Comparison of ENCODE assay signal across 19 cellular contexts in genomic region chr4:119394826-119395225, GRCh38.
DNase-seq lines count a peak whose midpoint lies in the region; ATAC-seq, FAIRE-seq and TF ChIP-seq lines count a peak whose summit lies in the region.
"Had no signal": no experiment of that assay in that cellular context is flagged by ENCODE, and none has a peak within 500 bp of the region (broad histone marks: within the 10 kb centered on the region; RNA-seq: fewer than 3 reads in every experiment).

No MANE protein-coding gene starts in this region.

- H3K23me2 ChIP-seq in H9 (ENCODE audit: insufficient read length, low read depth, low read length, poor library complexity, severe bottlenecking): no peaks in the 10 kb centered on the region

- TF ChIP-seq POLR2A in K562 (conservative IDR thresholded peaks at IDR 0.05): no peak

- TF ChIP-seq CTCF in Caco-2 (IDR thresholded peaks at IDR 0.05; ENCODE audit: insufficient read depth in 1 of 2, low read depth in 1 of 2, low read length in 1 of 2, severe bottlenecking in 1 of 2, unreplicated experiment in 1 of 2) (no peak), H9 (conservative IDR thresholded peaks at IDR 0.05) (no peak), K562 (IDR thresholded peaks at IDR 0.05 in 2 of 3, conservative IDR thresholded peaks at IDR 0.05 in 1 of 3; ENCODE audit: insufficient read depth in 2 of 3, low read depth in 1 of 3, low read length in 3 of 3) (no peak), MCF 10A (IDR thresholded peaks at IDR 0.05; ENCODE audit: unreplicated experiment) (no peak)

- TF ChIP-seq EP300 in K562 (IDR thresholded peaks at IDR 0.05; ENCODE audit: low read length): no peak

- H3K4me2 ChIP-seq in H9 (ENCODE audit: insufficient read depth, insufficient read length, low read length) (no peak overlapping the region), K562 (ENCODE audit: insufficient read depth, low read length) (no peak overlapping the region)
- H3K4me2 ChIP-seq: BLaER1 treated with 17β-estradiol and CSF1 and Interleukin-3, amounts not matched to agents 10 nM and 100 nM had no signal

- H3K4me1 ChIP-seq in Caco-2: no peaks in the 10 kb centered on the region
- H3K4me1 ChIP-seq in H9 (ENCODE audit: insufficient read depth, low read length): no peaks in the 10 kb centered on the region
- peaks cover 0 to 3% of the 10 kb centered on the region in 2 experiments; a peak in 1 of 5 replicates for H3K4me1 ChIP-seq in K562 (replicated peaks in 1 of 2; ENCODE audit: control insufficient read depth in 2 of 2, insufficient read depth in 2 of 2, low read length in 2 of 2)
- H3K4me1 ChIP-seq: BLaER1 treated with 17β-estradiol and CSF1 and Interleukin-3, amounts not matched to agents 10 nM and 100 nM had no signal

- no peak overlapping the region for H3T11ph ChIP-seq in H9 (ENCODE audit: low read length)

- H2BK5ac ChIP-seq in H9 (ENCODE audit: insufficient read length, low read length): no peak overlapping the region

- H2AK5ac ChIP-seq in H9 (ENCODE audit: insufficient read length, low read length): no peak overlapping the region

- no peak overlapping the region for H2BK15ac ChIP-seq in H9 (ENCODE audit: low read depth, low read length)

- no peaks in the 10 kb centered on the region for H3K36me3 ChIP-seq in Caco-2 (ENCODE audit: control insufficient read depth, insufficient read depth, low read length)
- H3K36me3 ChIP-seq in K562 (ENCODE audit: control insufficient read depth, insufficient read depth, low read length): no peaks in the 10 kb centered on the region
- H3K36me3 ChIP-seq: BLaER1 treated with 17β-estradiol and CSF1 and Interleukin-3, amounts not matched to agents 10 nM and 100 nM had no signal

- no peak overlapping the region for H3K14ac ChIP-seq in H9 (ENCODE audit: insufficient read depth, low read length)

- H3K4me3 ChIP-seq in Caco-2 (ENCODE audit: low read depth, low read length): no peak overlapping the region
- no peak overlapping the region for H3K4me3 ChIP-seq in K562
- H3K4me3 ChIP-seq: BLaER1 treated with 17β-estradiol and CSF1 and Interleukin-3, amounts not matched to agents 10 nM and 100 nM had no signal

- H3K9me3 ChIP-seq in Caco-2 (no peaks in the 10 kb centered on the region), H9 (ENCODE audit: control insufficient read depth, low read depth, low read length) (no peaks in the 10 kb centered on the region), K562 (replicated peaks; ENCODE audit: control insufficient read depth, insufficient read depth, low read depth, low read length) (no peaks in the 10 kb centered on the region)

- H3K9me1 ChIP-seq in K562 (ENCODE audit: control insufficient read depth, insufficient read depth, low read length): no peaks in the 10 kb centered on the region

- DNase-seq in Caco-2 (peak; percentile 40 to 50), H9 (peak; percentile 36), K562 (ENCODE audit: extremely low read depth in 1 of 4, low spot score in 3 of 4) (peak; percentile 3 to 6 (median 4)), islet precursor cell (peak; percentile 51), NCI-H187 treated with DMSO at 0.1 percent for 48 hours (lab: John Stamatoyannopoulos, UW) (no peak), MCF 10A (ENCODE audit: unreplicated experiment) (no peak), hepatic stellate cell (ENCODE audit: low spot score) (no peak)
- no peak for DNase-seq in activated T-cell treated with anti-CD3 and anti-CD28 coated beads, Interleukin-2, amount 50 U/mL, for 72 hours
- DNase-seq: ACHN; CD4-positive, CD25-positive, alpha-beta regulatory T cell; DMS79; GOT3; HCEC 1CT; HFFc6; IMR-90 had no signal

- H3K27ac Mint-ChIP-seq in Caco-2 (ENCODE audit: unreplicated experiment): no peak overlapping the region
- peak overlapping the region in 2 of 3 experiments; percentile 23 to 40; a peak in 1 of 7 replicates for H3K27ac Mint-ChIP-seq in H9
- H3K27ac Mint-ChIP-seq in MCF 10A (ENCODE audit: low read depth, unreplicated experiment): no peak overlapping the region
- H3K27ac Mint-ChIP-seq in activated T-cell treated with anti-CD3 and anti-CD28 coated beads, Interleukin-2, amount 50 U/mL, for 72 hours: no peak overlapping the region
- H3K27ac Mint-ChIP-seq: CD4-positive, CD25-positive, alpha-beta regulatory T cell; HFFc6 had no signal

- H3K4ac ChIP-seq in H9 (ENCODE audit: low read depth, low read length): no peak overlapping the region

- H3K9me3 Mint-ChIP-seq in Caco-2 (ENCODE audit: unreplicated experiment) (no peaks in the 10 kb centered on the region), H9 (no peaks in the 10 kb centered on the region; a peak in 1 of 5 replicates), MCF 10A (ENCODE audit: unreplicated experiment) (no peaks in the 10 kb centered on the region)
- no peaks in the 10 kb centered on the region for H3K9me3 Mint-ChIP-seq in activated T-cell treated with anti-CD3 and anti-CD28 coated beads, Interleukin-2, amount 50 U/mL, for 72 hours
- H3K9me3 Mint-ChIP-seq: CD4-positive, CD25-positive, alpha-beta regulatory T cell; HFFc6 had no signal

- TF ChIP-seq RAD21 in K562 (CRISPR knock-in tag; conservative IDR thresholded peaks at IDR 0.05 in 1 of 2, IDR thresholded peaks at IDR 0.05 in 1 of 2): no peak

- no peak overlapping the region for H4K91ac ChIP-seq in H9 (ENCODE audit: insufficient read length, low read depth, low read length)

- CTCF ChIA-PET in Caco-2 (lab: Charles Lee) (no interaction called here), K562 (lab: Yijun Ruan, JAX; ENCODE audit: low intra/inter-chr PET ratio) (no interaction called here), MCF 10A (lab: Yijun Ruan, JAX) (no interaction called here)

- no peak overlapping the region for H2BK120ac ChIP-seq in H9 (ENCODE audit: low read depth, low read length, poor library complexity, severe bottlenecking)

- no peak overlapping the region for H3K56ac ChIP-seq in H9 (ENCODE audit: insufficient read length, low read depth, low read length)

- H3K27me3 ChIP-seq in Caco-2 (replicated peaks; ENCODE audit: control insufficient read depth, insufficient read depth, low read length): no peaks in the 10 kb centered on the region
- no peaks in the 10 kb centered on the region for H3K27me3 ChIP-seq in H9 (ENCODE audit: insufficient read depth, low read length)
- peaks cover 2 to 4% of the 10 kb centered on the region in 2 experiments; a peak in 2 of 5 replicates for H3K27me3 ChIP-seq in K562 (ENCODE audit: control insufficient read depth in 2 of 2, insufficient read depth in 2 of 2, low read length in 2 of 2)
- H3K27me3 ChIP-seq: BLaER1 treated with 17β-estradiol and CSF1 and Interleukin-3, amounts not matched to agents 10 nM and 100 nM had no signal

- WGBS in H9 (ENCODE audit: extremely low coverage, insufficient read length, low lambda C conversion rate): no CpG with 5 or more reads among the region's 16 CpGs
- 7% methylated on average over 5 of the region's 16 CpGs for WGBS in K562 (ENCODE audit: insufficient coverage, low coverage, missing lambda C conversion rate)

- intact Hi-C loops in Caco-2 (cut with micrococcal nuclease; ENCODE audit: unreplicated experiment) (no loop called here), K562 (cut with micrococcal nuclease) (no loop called here), MCF 10A (cut with micrococcal nuclease) (no loop called here)

- H3K27ac ChIP-seq in H9 (ENCODE audit: insufficient read length, low read depth, low read length) (no peak overlapping the region), K562 (ENCODE audit: extremely low read depth, low read depth, low read length) (no peak overlapping the region)
- H3K27ac ChIP-seq: BLaER1 treated with 17β-estradiol and CSF1 and Interleukin-3, amounts not matched to agents 10 nM and 100 nM; HL-60 had no signal

- H3K4me3 Mint-ChIP-seq in Caco-2 (ENCODE audit: unreplicated experiment): no peak overlapping the region
- no peak overlapping the region for H3K4me3 Mint-ChIP-seq in H9
- no peak overlapping the region for H3K4me3 Mint-ChIP-seq in MCF 10A (ENCODE audit: unreplicated experiment)
- no peak overlapping the region for H3K4me3 Mint-ChIP-seq in activated T-cell treated with anti-CD3 and anti-CD28 coated beads, Interleukin-2, amount 50 U/mL, for 72 hours
- H3K4me3 Mint-ChIP-seq: CD4-positive, CD25-positive, alpha-beta regulatory T cell; HFFc6 had no signal

- peaks cover 5% of the 10 kb centered on the region for H3K4me1 Mint-ChIP-seq in Caco-2 (ENCODE audit: low read depth, unreplicated experiment)
- H3K4me1 Mint-ChIP-seq in H9: peaks cover 16 to 18% of the 10 kb centered on the region in 2 experiments
- no peaks in the 10 kb centered on the region for H3K4me1 Mint-ChIP-seq in MCF 10A (ENCODE audit: insufficient read depth, unreplicated experiment)
- H3K4me1 Mint-ChIP-seq in activated T-cell treated with anti-CD3 and anti-CD28 coated beads, Interleukin-2, amount 50 U/mL, for 72 hours (ENCODE audit: low read depth): no peaks in the 10 kb centered on the region
- H3K4me1 Mint-ChIP-seq: CD4-positive, CD25-positive, alpha-beta regulatory T cell had no signal

- H3K9ac ChIP-seq in H9 (ENCODE audit: extremely low read depth, insufficient read length, low read length) (no peak overlapping the region), K562 (ENCODE audit: insufficient read depth in 1 of 2, low read depth in 2 of 2, low read length in 2 of 2) (no peak overlapping the region)
- H3K9ac ChIP-seq: BLaER1 treated with 17β-estradiol and CSF1 and Interleukin-3, amounts not matched to agents 10 nM and 100 nM had no signal

- H3K27me3 Mint-ChIP-seq in Caco-2 (ENCODE audit: insufficient read depth, unreplicated experiment) (no peaks in the 10 kb centered on the region), H9 (ENCODE audit: low read depth) (no peaks in the 10 kb centered on the region), MCF 10A (ENCODE audit: insufficient read depth, unreplicated experiment) (no peaks in the 10 kb centered on the region)
- H3K27me3 Mint-ChIP-seq in activated T-cell treated with anti-CD3 and anti-CD28 coated beads, Interleukin-2, amount 50 U/mL, for 72 hours (ENCODE audit: low read depth): no peaks in the 10 kb centered on the region

- ATAC-seq in K562: peak; percentile 37; the same call in 1 of the 3 replicates
- ATAC-seq in activated T-cell treated with anti-CD3 and anti-CD28 coated beads, Interleukin-2, amount 50 U/mL, for 72 hours (replicated peaks in 1 of 2): no peak

- H4K5ac ChIP-seq in H9 (ENCODE audit: insufficient read length, low read depth, low read length): no peak overlapping the region

- H2AFZ ChIP-seq in H9 (ENCODE audit: low read length) (no peak overlapping the region), K562 (ENCODE audit: low read depth, low read length) (no peak overlapping the region)

- H3K36me3 Mint-ChIP-seq in Caco-2 (ENCODE audit: insufficient read depth, unreplicated experiment) (no peaks in the 10 kb centered on the region), H9 (ENCODE audit: insufficient read depth in 1 of 3, low read depth in 3 of 3) (no peaks in the 10 kb centered on the region; a peak in 2 of 7 replicates), MCF 10A (ENCODE audit: insufficient read depth, unreplicated experiment) (no peaks in the 10 kb centered on the region)
- peaks cover 0 to 3% of the 10 kb centered on the region in 2 donors for H3K36me3 Mint-ChIP-seq in activated T-cell treated with anti-CD3 and anti-CD28 coated beads, Interleukin-2, amount 50 U/mL, for 72 hours (ENCODE audit: insufficient read depth in 2 of 2)
- H3K36me3 Mint-ChIP-seq: CD4-positive, CD25-positive, alpha-beta regulatory T cell had no signal

- BruUV-seq in Caco-2 (replicated peaks; lab: Mats Ljungman, UMichigan) (no TSS peak), K562 (replicated peaks; lab: Mats Ljungman, UMichigan) (no TSS peak), MCF 10A (replicated peaks; lab: Mats Ljungman, UMichigan) (no TSS peak)

- POLR2A ChIA-PET in Caco-2 (lab: Charles Lee) (no interaction called here), K562 (lab: Yijun Ruan, JAX) (no interaction called here), MCF 10A (lab: Yijun Ruan, JAX) (no interaction called here)

- no peak for FAIRE-seq in K562 (lab: Jason Lieb, UNC)
- FAIRE-seq: G401.6, GM12891 had no signal

- no peak overlapping the region for H4K8ac ChIP-seq in H9 (replicated peaks; ENCODE audit: insufficient read length, low read depth, low read length)

- H2BK20ac ChIP-seq in H9 (ENCODE audit: low read depth, low read length, poor library complexity, severe bottlenecking): no peak overlapping the region

- no peak overlapping the region for H3K23ac ChIP-seq in H9 (ENCODE audit: insufficient read length, low read depth, low read length)

- no peaks in the 10 kb centered on the region for H3K79me1 ChIP-seq in H9 (ENCODE audit: insufficient read depth, low read depth, low read length, poor library complexity, severe bottlenecking)

- H4K20me1 ChIP-seq in H9 (ENCODE audit: control insufficient read depth, insufficient read depth, insufficient read length): no peaks in the 10 kb centered on the region
- no peaks in the 10 kb centered on the region for H4K20me1 ChIP-seq in K562 (replicated peaks; ENCODE audit: control insufficient read depth, insufficient read depth, low read length)
- H4K20me1 ChIP-seq: BLaER1 treated with 17β-estradiol and CSF1 and Interleukin-3, amounts not matched to agents 10 nM and 100 nM had no signal

- in situ Hi-C loops in K562 (cut with MboI): no loop called here

- H3K18ac ChIP-seq in H9 (ENCODE audit: insufficient read length, low read depth, low read length): no peak overlapping the region

- H3K79me2 ChIP-seq in H9 (ENCODE audit: insufficient read depth, low read length) (no peaks in the 10 kb centered on the region), K562 (ENCODE audit: control insufficient read depth, insufficient read depth, low read length) (no peaks in the 10 kb centered on the region)

- H2BK12ac ChIP-seq in H9 (ENCODE audit: insufficient read length, low read depth, low read length): no peak overlapping the region

Comparison
In these comparisons a context has a peak if more than half of its experiments do, and no peak if none do; other contexts are left out.
1. DNase-seq: peak in Caco-2 (2 of 2), H9 (single experiment), K562 (4 of 4) and islet precursor cell (single experiment); none in NCI-H187 treated with DMSO at 0.1 percent for 48 hours (single experiment), MCF 10A (single experiment), activated T-cell treated with anti-CD3 and anti-CD28 coated beads, Interleukin-2, amount 50 U/mL, for 72 hours (0 of 2) and hepatic stellate cell (single experiment).
2. H3K27ac Mint-ChIP-seq: peak in H9 (2 of 3); none in Caco-2 (single experiment), MCF 10A (single experiment) and activated T-cell treated with anti-CD3 and anti-CD28 coated beads, Interleukin-2, amount 50 U/mL, for 72 hours (single experiment).